In the genomic region with DNA sequence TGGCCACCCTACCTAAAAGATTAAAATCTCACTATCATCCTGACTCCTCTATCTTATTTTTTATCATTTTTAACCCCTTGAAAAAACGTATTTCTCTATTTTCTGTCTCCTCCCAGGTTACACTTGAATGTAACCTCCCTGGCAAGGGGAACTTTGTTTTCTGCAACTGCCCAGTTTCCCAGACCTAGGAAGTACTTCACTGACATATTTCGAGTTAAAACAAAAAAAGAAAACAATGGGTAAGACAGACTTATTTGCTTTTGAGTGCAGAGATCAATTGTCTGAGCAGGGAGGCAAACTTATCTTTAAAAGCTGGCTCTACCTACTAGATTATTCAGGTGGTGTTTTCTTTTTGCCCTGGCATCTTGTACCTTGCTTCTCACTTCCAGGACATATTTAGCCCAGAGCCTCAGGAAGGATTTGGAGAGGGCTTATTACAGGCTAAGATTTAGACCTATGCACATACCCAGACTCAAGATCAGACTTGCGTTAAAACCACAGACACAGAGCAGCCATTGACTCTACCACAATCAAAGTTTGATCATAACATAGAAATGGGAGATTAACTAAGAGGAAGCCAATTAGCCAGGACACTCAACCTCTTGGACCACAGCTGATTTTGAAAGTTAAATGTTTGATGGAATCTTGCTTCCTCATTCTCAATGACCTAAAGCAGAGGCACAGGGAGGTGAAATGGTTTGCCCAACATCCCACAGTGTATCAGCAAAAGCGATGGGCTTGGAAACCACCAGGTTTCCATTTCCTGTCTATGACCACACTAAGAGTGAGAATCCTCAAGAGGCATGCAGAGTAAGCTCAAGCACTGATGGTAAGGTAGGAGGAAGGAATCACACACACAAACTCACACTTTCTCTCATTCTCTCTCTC, we compare ENCODE assay signal across 11 cellular contexts.
A peak's percentile ranks its signal among the peaks of the same experiment; 100 is the strongest.
DNase-seq lines count a peak whose midpoint lies in the region; ATAC-seq and TF ChIP-seq lines count a peak whose summit lies in the region.
"Had no signal": no experiment of that assay in that cellular context is flagged by ENCODE, and none has a peak within 500 bp of the region (broad histone marks: within the 10 kb centered on the region; RNA-seq: fewer than 3 reads in every experiment).

No MANE protein-coding gene starts in this region.

- H3K27ac Mint-ChIP-seq in activated naive CD4-positive, alpha-beta T cell treated with anti-CD3 and anti-CD28 coated beads, Interleukin-2, amount 50 U/mL, for 72 hours: no peak overlapping the region
- H3K27ac Mint-ChIP-seq in stimulated activated naive CD8-positive, alpha-beta T cell treated with anti-CD3 and anti-CD28 coated beads, Interleukin-15, amount 100 ng/mL, for 72 hours: no peak overlapping the region
- H3K27ac Mint-ChIP-seq: B cell had no signal

- WGBS in transverse colon (ENCODE audit: low coverage in 1 of 2), 2 donors: 74 to 77% methylated on average over 4 of the region's 4 CpGs

- H3K27me3 ChIP-seq in OCI-LY3 (ENCODE audit: low read depth, low read length) (peaks cover 48% of the 10 kb centered on the region), transverse colon (no peaks in the 10 kb centered on the region)

- intact Hi-C loops in transverse colon (cut with DNase I; ENCODE audit: low total_unique reads) (no loop called here), Right ventricle myocardium inferior (cut with DNase I) (no loop called here)

- peaks cover 20% of the 10 kb centered on the region for H3K4me1 Mint-ChIP-seq in stimulated activated naive CD8-positive, alpha-beta T cell treated with anti-CD3 and anti-CD28 coated beads, Interleukin-15, amount 100 ng/mL, for 72 hours
- H3K4me1 Mint-ChIP-seq: B cell had no signal

- H3K4me2 ChIP-seq in OCI-LY3 (ENCODE audit: low read length): peak overlapping the region; percentile 55

- peak overlapping the region; percentile 3; the same call in 1 of the 2 replicates for H3K4me3 ChIP-seq in OCI-LY3 (ENCODE audit: low read length)
- no peak overlapping the region for H3K4me3 ChIP-seq in transverse colon

- H3K27ac ChIP-seq in OCI-LY3 (ENCODE audit: low read length) (no peak overlapping the region), transverse colon (no peak overlapping the region)

- H4K20me1 ChIP-seq in OCI-LY3 (ENCODE audit: insufficient read depth, low read length): no peaks in the 10 kb centered on the region

- no peak overlapping the region for H3K4me3 Mint-ChIP-seq in stimulated activated naive CD8-positive, alpha-beta T cell treated with anti-CD3 and anti-CD28 coated beads, Interleukin-15, amount 100 ng/mL, for 72 hours
- H3K4me3 Mint-ChIP-seq: B cell had no signal

- in situ Hi-C loops in transverse colon (cut with MboI; ENCODE audit: low pct_ligation_motif_present in 1 of 4, low pct_unique_long_range_greater_than_20kb in 1 of 4, low sequenced_read_pairs in 3 of 4): no loop called here

- no peaks in the 10 kb centered on the region for H3K36me3 Mint-ChIP-seq in activated naive CD4-positive, alpha-beta T cell treated with anti-CD3 and anti-CD28 coated beads, Interleukin-2, amount 50 U/mL, for 72 hours

- no peak for TF ChIP-seq POLR2A in transverse colon (IDR thresholded peaks at IDR 0.05)

- H3K4me1 ChIP-seq in OCI-LY3 (ENCODE audit: low read length) (peaks cover 45% of the 10 kb centered on the region), transverse colon (no peaks in the 10 kb centered on the region)

- H2AFZ ChIP-seq in OCI-LY3 (ENCODE audit: low read depth, low read length): no peak overlapping the region

- no peaks in the 10 kb centered on the region for H3K79me2 ChIP-seq in OCI-LY3 (ENCODE audit: low read length)

- TF ChIP-seq EP300 in transverse colon (IDR thresholded peaks at IDR 0.05; ENCODE audit: low read depth): no peak

- H3K27me3 Mint-ChIP-seq in stimulated activated naive CD8-positive, alpha-beta T cell treated with anti-CD3 and anti-CD28 coated beads, Interleukin-15, amount 100 ng/mL, for 72 hours: peaks cover 48% of the 10 kb centered on the region

- DNase-seq in activated naive CD4-positive, alpha-beta T cell treated with anti-CD3 and anti-CD28 coated beads, Interleukin-2, amount 50 U/mL, for 72 hours (ENCODE audit: low spot score in 2 of 2): no peak
- no peak for DNase-seq in activated naive CD4-positive, alpha-beta T cell treated with Interleukin-2 at 50 U/mL for 16 hours
- DNase-seq in stimulated activated naive CD8-positive, alpha-beta T cell treated with anti-CD3 and anti-CD28 coated beads, Interleukin-15, amount 100 ng/mL, for 72 hours: peak; percentile 15 to 54
- DNase-seq in transverse colon (no peak), Right ventricle myocardium inferior (ENCODE audit: missing footprints) (no peak), DMS 273 (lab: John Stamatoyannopoulos, UW; ENCODE audit: unreplicated experiment) (no peak)
- DNase-seq: activated CD4-positive, alpha-beta T cell treated with anti-CD3 and anti-CD28 coated beads, Interleukin-2, amount 50 U/mL, for 1 hour had no signal

- no peaks in the 10 kb centered on the region for H3K9me3 ChIP-seq in OCI-LY3 (ENCODE audit: insufficient read depth, low read length)
- H3K9me3 ChIP-seq in transverse colon: no peaks in the 10 kb centered on the region

- TF ChIP-seq CTCF in OCI-LY3 (IDR thresholded peaks at IDR 0.05; ENCODE audit: low read depth, low read length) (no peak), transverse colon (IDR thresholded peaks at IDR 0.05) (no peak)

- no peaks in the 10 kb centered on the region for H3K36me3 ChIP-seq in OCI-LY3 (replicated peaks; ENCODE audit: low read depth, low read length)
- no peaks in the 10 kb centered on the region for H3K36me3 ChIP-seq in transverse colon

- ATAC-seq in activated naive CD4-positive, alpha-beta T cell treated with anti-CD3 and anti-CD28 coated beads, Interleukin-2, amount 50 U/mL, for 72 hours: peak; percentile 82 to 92
- ATAC-seq in HG02970 (IDR thresholded peaks at IDR 0.05; ENCODE audit: low FRiP score, unreplicated experiment) (peak; percentile 75), Right ventricle myocardium inferior (no peak)
- peak; percentile 99 for ATAC-seq in stimulated activated naive CD8-positive, alpha-beta T cell treated with anti-CD3 and anti-CD28 coated beads, Interleukin-15, amount 100 ng/mL, for 72 hours
- ATAC-seq: sciatic nerve had no signal

- H3K9me3 Mint-ChIP-seq in activated naive CD4-positive, alpha-beta T cell treated with anti-CD3 and anti-CD28 coated beads, Interleukin-2, amount 50 U/mL, for 72 hours: no peaks in the 10 kb centered on the region
- H3K9me3 Mint-ChIP-seq in stimulated activated naive CD8-positive, alpha-beta T cell treated with anti-CD3 and anti-CD28 coated beads, Interleukin-15, amount 100 ng/mL, for 72 hours: peaks cover 0 to 8% of the 10 kb centered on the region in 2 donors

- no peak overlapping the region for H3K9ac ChIP-seq in OCI-LY3 (ENCODE audit: low read length)

Comparison
In these comparisons a context has a peak if more than half of its experiments do, and no peak if none do; other contexts are left out.
1. DNase-seq: peak in stimulated activated naive CD8-positive, alpha-beta T cell treated with anti-CD3 and anti-CD28 coated beads, Interleukin-15, amount 100 ng/mL, for 72 hours (2 of 2); none in activated naive CD4-positive, alpha-beta T cell treated with anti-CD3 and anti-CD28 coated beads, Interleukin-2, amount 50 U/mL, for 72 hours (0 of 2), activated naive CD4-positive, alpha-beta T cell treated with Interleukin-2 at 50 U/mL for 16 hours (single experiment), transverse colon (single experiment), Right ventricle myocardium inferior (single experiment) and DMS 273 (single experiment).